In the genomic region with DNA sequence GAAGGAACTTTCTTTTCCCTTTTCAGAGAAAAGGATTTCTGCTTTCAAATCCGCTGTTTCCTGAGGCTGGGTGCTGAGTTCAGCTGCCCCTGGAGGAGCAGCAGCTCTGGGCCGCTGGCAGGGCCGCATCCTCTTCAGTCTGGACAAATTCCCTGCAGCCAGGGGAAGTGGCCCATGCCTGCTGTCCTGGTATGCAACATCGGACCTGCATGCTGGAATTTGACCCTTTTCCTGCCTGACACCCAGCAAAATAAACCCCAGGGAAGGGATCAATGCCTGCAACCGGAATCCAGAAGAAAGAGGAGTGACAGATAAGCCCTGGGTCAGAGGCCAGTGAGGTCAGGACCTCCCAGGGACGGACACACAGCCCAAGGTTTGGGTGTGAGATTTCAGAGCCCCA, we compare ENCODE assay signal across 1 cellular context.
TF ChIP-seq lines count a peak whose summit lies in the region.

No MANE protein-coding gene starts in this region.

TF ChIP-seq in HepG2, 621 proteins besides CTCF, POLR2A, EP300 and RAD21 (continued from another document and continues in another):
- TF ChIP-seq, protein P1, sequence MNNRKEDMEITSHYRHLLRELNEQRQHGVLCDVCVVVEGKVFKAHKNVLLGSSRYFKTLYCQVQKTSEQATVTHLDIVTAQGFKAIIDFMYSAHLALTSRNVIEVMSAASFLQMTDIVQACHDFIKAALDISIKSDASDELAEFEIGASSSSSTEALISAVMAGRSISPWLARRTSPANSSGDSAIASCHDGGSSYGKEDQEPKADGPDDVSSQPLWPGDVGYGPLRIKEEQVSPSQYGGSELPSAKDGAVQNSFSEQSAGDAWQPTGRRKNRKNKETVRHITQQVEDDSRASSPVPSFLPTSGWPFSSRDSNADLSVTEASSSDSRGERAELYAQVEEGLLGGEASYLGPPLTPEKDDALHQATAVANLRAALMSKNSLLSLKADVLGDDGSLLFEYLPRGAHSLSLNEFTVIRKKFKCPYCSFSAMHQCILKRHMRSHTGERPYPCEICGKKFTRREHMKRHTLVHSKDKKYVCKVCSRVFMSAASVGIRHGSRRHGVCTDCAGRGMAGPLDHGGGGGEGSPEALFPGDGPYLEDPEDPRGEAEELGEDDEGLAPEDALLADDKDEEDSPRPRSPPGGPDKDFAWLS (CRISPR knock-in tag; IDR thresholded peaks at IDR 0.05; ENCODE audit: borderline replicate concordance), result no peak
- TF ChIP-seq SIX1 (CRISPR knock-in tag; IDR thresholded peaks at IDR 0.05; ENCODE audit: borderline replicate concordance), result peak; percentile 88
- TF ChIP-seq JARID2 (CRISPR knock-in tag; IDR thresholded peaks at IDR 0.05; ENCODE audit: insufficient replicate concordance), result no peak
- TF ChIP-seq, protein P2, sequence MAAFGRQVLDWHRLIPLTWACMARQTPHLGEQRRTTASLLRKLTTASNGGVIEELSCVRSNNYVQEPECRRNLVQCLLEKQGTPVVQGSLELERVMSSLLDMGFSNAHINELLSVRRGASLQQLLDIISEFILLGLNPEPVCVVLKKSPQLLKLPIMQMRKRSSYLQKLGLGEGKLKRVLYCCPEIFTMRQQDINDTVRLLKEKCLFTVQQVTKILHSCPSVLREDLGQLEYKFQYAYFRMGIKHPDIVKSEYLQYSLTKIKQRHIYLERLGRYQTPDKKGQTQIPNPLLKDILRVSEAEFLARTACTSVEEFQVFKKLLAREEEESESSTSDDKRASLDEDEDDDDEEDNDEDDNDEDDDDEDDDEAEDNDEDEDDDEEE (CRISPR knock-in tag; IDR thresholded peaks at IDR 0.05), result 0 out of 2 replicates have a peak, but pooled peaks have one; percentile 29
- TF ChIP-seq, protein P3, sequence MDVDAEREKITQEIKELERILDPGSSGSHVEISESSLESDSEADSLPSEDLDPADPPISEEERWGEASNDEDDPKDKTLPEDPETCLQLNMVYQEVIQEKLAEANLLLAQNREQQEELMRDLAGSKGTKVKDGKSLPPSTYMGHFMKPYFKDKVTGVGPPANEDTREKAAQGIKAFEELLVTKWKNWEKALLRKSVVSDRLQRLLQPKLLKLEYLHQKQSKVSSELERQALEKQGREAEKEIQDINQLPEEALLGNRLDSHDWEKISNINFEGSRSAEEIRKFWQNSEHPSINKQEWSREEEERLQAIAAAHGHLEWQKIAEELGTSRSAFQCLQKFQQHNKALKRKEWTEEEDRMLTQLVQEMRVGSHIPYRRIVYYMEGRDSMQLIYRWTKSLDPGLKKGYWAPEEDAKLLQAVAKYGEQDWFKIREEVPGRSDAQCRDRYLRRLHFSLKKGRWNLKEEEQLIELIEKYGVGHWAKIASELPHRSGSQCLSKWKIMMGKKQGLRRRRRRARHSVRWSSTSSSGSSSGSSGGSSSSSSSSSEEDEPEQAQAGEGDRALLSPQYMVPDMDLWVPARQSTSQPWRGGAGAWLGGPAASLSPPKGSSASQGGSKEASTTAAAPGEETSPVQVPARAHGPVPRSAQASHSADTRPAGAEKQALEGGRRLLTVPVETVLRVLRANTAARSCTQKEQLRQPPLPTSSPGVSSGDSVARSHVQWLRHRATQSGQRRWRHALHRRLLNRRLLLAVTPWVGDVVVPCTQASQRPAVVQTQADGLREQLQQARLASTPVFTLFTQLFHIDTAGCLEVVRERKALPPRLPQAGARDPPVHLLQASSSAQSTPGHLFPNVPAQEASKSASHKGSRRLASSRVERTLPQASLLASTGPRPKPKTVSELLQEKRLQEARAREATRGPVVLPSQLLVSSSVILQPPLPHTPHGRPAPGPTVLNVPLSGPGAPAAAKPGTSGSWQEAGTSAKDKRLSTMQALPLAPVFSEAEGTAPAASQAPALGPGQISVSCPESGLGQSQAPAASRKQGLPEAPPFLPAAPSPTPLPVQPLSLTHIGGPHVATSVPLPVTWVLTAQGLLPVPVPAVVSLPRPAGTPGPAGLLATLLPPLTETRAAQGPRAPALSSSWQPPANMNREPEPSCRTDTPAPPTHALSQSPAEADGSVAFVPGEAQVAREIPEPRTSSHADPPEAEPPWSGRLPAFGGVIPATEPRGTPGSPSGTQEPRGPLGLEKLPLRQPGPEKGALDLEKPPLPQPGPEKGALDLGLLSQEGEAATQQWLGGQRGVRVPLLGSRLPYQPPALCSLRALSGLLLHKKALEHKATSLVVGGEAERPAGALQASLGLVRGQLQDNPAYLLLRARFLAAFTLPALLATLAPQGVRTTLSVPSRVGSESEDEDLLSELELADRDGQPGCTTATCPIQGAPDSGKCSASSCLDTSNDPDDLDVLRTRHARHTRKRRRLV (CRISPR knock-in tag; IDR thresholded peaks at IDR 0.05), result no peak
- TF ChIP-seq RFXANK (CRISPR knock-in tag; IDR thresholded peaks at IDR 0.05), result no peak
- no peak for TF ChIP-seq ZFP36L1 (CRISPR knock-in tag; IDR thresholded peaks at IDR 0.05)
- TF ChIP-seq MEIS1 (CRISPR knock-in tag; IDR thresholded peaks at IDR 0.05; ENCODE audit: borderline replicate concordance), result peak; percentile 94
- TF ChIP-seq, protein P4, sequence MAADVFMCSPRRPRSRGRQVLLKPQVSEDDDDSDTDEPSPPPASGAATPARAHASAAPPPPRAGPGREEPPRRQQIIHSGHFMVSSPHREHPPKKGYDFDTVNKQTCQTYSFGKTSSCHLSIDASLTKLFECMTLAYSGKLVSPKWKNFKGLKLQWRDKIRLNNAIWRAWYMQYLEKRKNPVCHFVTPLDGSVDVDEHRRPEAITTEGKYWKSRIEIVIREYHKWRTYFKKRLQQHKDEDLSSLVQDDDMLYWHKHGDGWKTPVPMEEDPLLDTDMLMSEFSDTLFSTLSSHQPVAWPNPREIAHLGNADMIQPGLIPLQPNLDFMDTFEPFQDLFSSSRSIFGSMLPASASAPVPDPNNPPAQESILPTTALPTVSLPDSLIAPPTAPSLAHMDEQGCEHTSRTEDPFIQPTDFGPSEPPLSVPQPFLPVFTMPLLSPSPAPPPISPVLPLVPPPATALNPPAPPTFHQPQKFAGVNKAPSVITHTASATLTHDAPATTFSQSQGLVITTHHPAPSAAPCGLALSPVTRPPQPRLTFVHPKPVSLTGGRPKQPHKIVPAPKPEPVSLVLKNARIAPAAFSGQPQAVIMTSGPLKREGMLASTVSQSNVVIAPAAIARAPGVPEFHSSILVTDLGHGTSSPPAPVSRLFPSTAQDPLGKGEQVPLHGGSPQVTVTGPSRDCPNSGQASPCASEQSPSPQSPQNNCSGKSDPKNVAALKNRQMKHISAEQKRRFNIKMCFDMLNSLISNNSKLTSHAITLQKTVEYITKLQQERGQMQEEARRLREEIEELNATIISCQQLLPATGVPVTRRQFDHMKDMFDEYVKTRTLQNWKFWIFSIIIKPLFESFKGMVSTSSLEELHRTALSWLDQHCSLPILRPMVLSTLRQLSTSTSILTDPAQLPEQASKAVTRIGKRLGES (CRISPR knock-in tag; IDR thresholded peaks at IDR 0.05; ENCODE audit: borderline replicate concordance), result 0 out of 2 replicates have a peak, but pooled peaks have one; percentile 36
- TF ChIP-seq, protein P5, sequence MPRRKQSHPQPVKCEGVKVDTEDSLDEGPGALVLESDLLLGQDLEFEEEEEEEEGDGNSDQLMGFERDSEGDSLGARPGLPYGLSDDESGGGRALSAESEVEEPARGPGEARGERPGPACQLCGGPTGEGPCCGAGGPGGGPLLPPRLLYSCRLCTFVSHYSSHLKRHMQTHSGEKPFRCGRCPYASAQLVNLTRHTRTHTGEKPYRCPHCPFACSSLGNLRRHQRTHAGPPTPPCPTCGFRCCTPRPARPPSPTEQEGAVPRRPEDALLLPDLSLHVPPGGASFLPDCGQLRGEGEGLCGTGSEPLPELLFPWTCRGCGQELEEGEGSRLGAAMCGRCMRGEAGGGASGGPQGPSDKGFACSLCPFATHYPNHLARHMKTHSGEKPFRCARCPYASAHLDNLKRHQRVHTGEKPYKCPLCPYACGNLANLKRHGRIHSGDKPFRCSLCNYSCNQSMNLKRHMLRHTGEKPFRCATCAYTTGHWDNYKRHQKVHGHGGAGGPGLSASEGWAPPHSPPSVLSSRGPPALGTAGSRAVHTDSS (CRISPR knock-in tag; conservative IDR thresholded peaks at IDR 0.05), result no peak
- 0 out of 2 replicates have a peak, but pooled peaks have one; percentile 53 for TF ChIP-seq TBX3 (IDR thresholded peaks at IDR 0.05; ENCODE audit: borderline replicate concordance)
- no peak for TF ChIP-seq KLF12 (CRISPR knock-in tag; IDR thresholded peaks at IDR 0.05; ENCODE audit: borderline replicate concordance)
- no peak for TF ChIP-seq ZNF33A (CRISPR knock-in tag; IDR thresholded peaks at IDR 0.05; ENCODE audit: borderline replicate concordance)
- no peak for TF ChIP-seq ZFP36 (IDR thresholded peaks at IDR 0.05; ENCODE audit: borderline replicate concordance, low read depth, low read length, partially characterized antibody)
- TF ChIP-seq MIER3 (CRISPR knock-in tag; IDR thresholded peaks at IDR 0.05; ENCODE audit: borderline replicate concordance), result no peak
- TF ChIP-seq, protein P6, sequence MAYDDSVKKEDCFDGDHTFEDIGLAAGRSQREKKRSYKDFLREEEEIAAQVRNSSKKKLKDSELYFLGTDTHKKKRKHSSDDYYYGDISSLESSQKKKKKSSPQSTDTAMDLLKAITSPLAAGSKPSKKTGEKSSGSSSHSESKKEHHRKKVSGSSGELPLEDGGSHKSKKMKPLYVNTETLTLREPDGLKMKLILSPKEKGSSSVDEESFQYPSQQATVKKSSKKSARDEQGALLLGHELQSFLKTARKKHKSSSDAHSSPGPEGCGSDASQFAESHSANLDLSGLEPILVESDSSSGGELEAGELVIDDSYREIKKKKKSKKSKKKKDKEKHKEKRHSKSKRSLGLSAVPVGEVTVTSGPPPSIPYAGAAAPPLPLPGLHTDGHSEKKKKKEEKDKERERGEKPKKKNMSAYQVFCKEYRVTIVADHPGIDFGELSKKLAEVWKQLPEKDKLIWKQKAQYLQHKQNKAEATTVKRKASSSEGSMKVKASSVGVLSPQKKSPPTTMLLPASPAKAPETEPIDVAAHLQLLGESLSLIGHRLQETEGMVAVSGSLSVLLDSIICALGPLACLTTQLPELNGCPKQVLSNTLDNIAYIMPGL (CRISPR knock-in tag; IDR thresholded peaks at IDR 0.05; ENCODE audit: borderline replicate concordance in 1 of 2, low read depth in 1 of 2), result peak in 1 of 2 experiments; percentile 46; a peak in 1 of 4 replicates
- TF ChIP-seq REPIN1 (CRISPR knock-in tag; IDR thresholded peaks at IDR 0.05; ENCODE audit: borderline replicate concordance, low read depth), result no peak; the same call in 1 of the 2 replicates
- TF ChIP-seq, protein P7, sequence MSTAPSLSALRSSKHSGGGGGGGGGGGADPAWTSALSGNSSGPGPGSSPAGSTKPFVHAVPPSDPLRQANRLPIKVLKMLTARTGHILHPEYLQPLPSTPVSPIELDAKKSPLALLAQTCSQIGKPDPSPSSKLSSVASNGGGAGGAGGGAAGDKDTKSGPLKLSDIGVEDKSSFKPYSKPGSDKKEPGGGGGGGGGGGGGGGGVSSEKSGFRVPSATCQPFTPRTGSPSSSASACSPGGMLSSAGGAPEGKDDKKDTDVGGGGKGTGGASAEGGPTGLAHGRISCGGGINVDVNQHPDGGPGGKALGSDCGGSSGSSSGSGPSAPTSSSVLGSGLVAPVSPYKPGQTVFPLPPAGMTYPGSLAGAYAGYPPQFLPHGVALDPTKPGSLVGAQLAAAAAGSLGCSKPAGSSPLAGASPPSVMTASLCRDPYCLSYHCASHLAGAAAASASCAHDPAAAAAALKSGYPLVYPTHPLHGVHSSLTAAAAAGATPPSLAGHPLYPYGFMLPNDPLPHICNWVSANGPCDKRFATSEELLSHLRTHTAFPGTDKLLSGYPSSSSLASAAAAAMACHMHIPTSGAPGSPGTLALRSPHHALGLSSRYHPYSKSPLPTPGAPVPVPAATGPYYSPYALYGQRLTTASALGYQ (CRISPR knock-in tag; IDR thresholded peaks at IDR 0.05), result peak; percentile 85
- peak; percentile 73; the same call in 1 of the 2 replicates for TF ChIP-seq ZNF510 (CRISPR knock-in tag; IDR thresholded peaks at IDR 0.05; ENCODE audit: low read depth)
- no peak for TF ChIP-seq SP4 (CRISPR knock-in tag; IDR thresholded peaks at IDR 0.05)
- no peak for TF ChIP-seq PCBP1 (IDR thresholded peaks at IDR 0.05; ENCODE audit: borderline replicate concordance, low read depth, low read length)
- TF ChIP-seq TCF12 (IDR thresholded peaks at IDR 0.05), result no peak
- peak; percentile 94 for TF ChIP-seq TCF12 (CRISPR knock-in tag; IDR thresholded peaks at IDR 0.05)
- 0 out of 2 replicates have a peak, but pooled peaks have one; percentile 34 for TF ChIP-seq ZNF776 (CRISPR knock-in tag; IDR thresholded peaks at IDR 0.05)
- TF ChIP-seq, protein P8, sequence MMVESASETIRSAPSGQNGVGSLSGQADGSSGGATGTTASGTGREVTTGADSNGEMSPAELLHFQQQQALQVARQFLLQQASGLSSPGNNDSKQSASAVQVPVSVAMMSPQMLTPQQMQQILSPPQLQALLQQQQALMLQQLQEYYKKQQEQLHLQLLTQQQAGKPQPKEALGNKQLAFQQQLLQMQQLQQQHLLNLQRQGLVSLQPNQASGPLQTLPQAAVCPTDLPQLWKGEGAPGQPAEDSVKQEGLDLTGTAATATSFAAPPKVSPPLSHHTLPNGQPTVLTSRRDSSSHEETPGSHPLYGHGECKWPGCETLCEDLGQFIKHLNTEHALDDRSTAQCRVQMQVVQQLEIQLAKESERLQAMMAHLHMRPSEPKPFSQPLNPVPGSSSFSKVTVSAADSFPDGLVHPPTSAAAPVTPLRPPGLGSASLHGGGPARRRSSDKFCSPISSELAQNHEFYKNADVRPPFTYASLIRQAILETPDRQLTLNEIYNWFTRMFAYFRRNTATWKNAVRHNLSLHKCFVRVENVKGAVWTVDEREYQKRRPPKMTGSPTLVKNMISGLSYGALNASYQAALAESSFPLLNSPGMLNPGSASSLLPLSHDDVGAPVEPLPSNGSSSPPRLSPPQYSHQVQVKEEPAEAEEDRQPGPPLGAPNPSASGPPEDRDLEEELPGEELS (CRISPR knock-in tag; IDR thresholded peaks at IDR 0.05), result peak; percentile 93
- TF ChIP-seq, protein P9, sequence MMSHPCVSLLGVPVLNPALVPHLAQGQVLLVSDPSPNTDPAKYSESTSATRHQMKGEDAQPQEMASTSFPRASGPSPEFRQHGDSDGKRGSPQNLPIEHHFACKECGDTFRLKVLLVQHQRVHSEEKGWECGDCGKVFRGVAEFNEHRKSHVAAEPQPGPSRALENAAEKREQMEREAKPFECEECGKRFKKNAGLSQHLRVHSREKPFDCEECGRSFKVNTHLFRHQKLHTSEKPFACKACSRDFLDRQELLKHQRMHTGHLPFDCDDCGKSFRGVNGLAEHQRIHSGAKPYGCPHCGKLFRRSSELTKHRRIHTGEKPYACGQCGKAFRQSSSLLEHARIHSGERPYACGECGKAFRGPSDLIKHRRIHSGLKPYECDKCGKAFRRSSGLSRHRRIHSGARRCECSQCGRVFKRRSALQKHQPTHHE (CRISPR knock-in tag; IDR thresholded peaks at IDR 0.05; ENCODE audit: borderline replicate concordance), result 0 out of 2 replicates have a peak, but pooled peaks have one; percentile 39
- TF ChIP-seq SPEN (CRISPR knock-in tag; IDR thresholded peaks at IDR 0.05; ENCODE audit: low read depth), result peak; percentile 65
- TF ChIP-seq ZNF335 (CRISPR knock-in tag; IDR thresholded peaks at IDR 0.05), result 0 out of 2 replicates have a peak, but pooled peaks have one; percentile 31
- 0 out of 2 replicates have a peak, but pooled peaks have one; percentile 36 for TF ChIP-seq ZFP37 (CRISPR knock-in tag; IDR thresholded peaks at IDR 0.05; ENCODE audit: borderline replicate concordance)
- peak; percentile 37; the same call in 1 of the 2 replicates for TF ChIP-seq BORCS8-MEF2B (CRISPR knock-in tag; IDR thresholded peaks at IDR 0.05)
- peak; percentile 88; the same call in 1 of the 2 replicates for TF ChIP-seq FOXJ3 (CRISPR knock-in tag; IDR thresholded peaks at IDR 0.05; ENCODE audit: borderline replicate concordance)
